In genomic region chr14:35332517-35333346, GRCh38 we compare ENCODE assay signal across 8 cellular contexts. TPM values are rescaled to one million over a fixed set of nuclear protein-coding genes. Genes with fewer than 3 reads are reported as not detected.
DNase-seq lines count a peak whose midpoint lies in the region; ATAC-seq, FAIRE-seq and TF ChIP-seq lines count a peak whose summit lies in the region.

No MANE protein-coding gene starts in this region.

- H3K4me3 Mint-ChIP-seq in CD14-positive monocyte, result peak overlapping the region; percentile 57 to 74

- H3K9me3 Mint-ChIP-seq in CD14-positive monocyte, result no peaks in the 10 kb centered on the region

- DNase-seq in CD14-positive monocyte (ENCODE audit: low spot score) (peak; percentile 67), GM19239 (ENCODE audit: insufficient read length, low spot score) (no peak), omental fat pad (ENCODE audit: low spot score) (no peak)
- DNase-seq in activated CD4-positive, alpha-beta T cell treated with anti-CD3 and anti-CD28 coated beads for 4 hours, result peak; percentile 18 to 30
- peak; percentile 35 to 48 for DNase-seq in stimulated activated CD4-positive, alpha-beta T cell treated with anti-CD3 and anti-CD28 coated beads, Interleukin-12 subunit alpha, Interleukin-12 subunit beta, amount 100 ng/mL, for 24 hours (ENCODE audit: low read depth in 2 of 2)

- peak overlapping the region; percentile 86 to 94 (median 91) for H3K27ac Mint-ChIP-seq in CD14-positive monocyte

- TF ChIP-seq CTCF in CD14-positive monocyte (IDR thresholded peaks at IDR 0.05), result no peak
- TF ChIP-seq CTCF in omental fat pad (IDR thresholded peaks at IDR 0.05), result no peak

- no peak for FAIRE-seq in GM19239 (lab: Jason Lieb, UNC)

- no peaks in the 10 kb centered on the region for H3K36me3 Mint-ChIP-seq in CD14-positive monocyte

- intact Hi-C loops in CD14-positive monocyte (cut with micrococcal nuclease), result loop anchor here in 1 of 2 donors (5.0 kb wide), 2 partner anchors 35 to 70 kb away; partner anchors contain the start of gene NFKBIA

- peaks cover 0 to 3% (median 0%) of the 10 kb centered on the region in 3 donors for H3K27me3 Mint-ChIP-seq in CD14-positive monocyte (ENCODE audit: low read depth in 3 of 3)

- ATAC-seq in HG03097 (IDR thresholded peaks at IDR 0.05; ENCODE audit: low FRiP score, unreplicated experiment) (peak; percentile 42), esophagus mucosa (peak; percentile 57), HG02678 (IDR thresholded peaks at IDR 0.05; ENCODE audit: unreplicated experiment) (no peak), omental fat pad (ENCODE audit: low FRiP score) (no peak)

- peaks cover 55% of the 10 kb centered on the region for H3K4me1 Mint-ChIP-seq in CD14-positive monocyte

RNA-seq across cellular contexts. Expression of gene PSMA6, which starts 40.5 kb away (rescaled TPM):
- polyA plus RNA-seq in CD14-positive monocyte, result 100 to 1,000 TPM; 480 to 572 TPM
- total RNA-seq in esophagus mucosa (188 TPM), omental fat pad (100 to 1,000 TPM; 158 to 180 (median 170) TPM)

Comparison
In these comparisons a context has a peak if more than half of its experiments do, and no peak if none do; other contexts are left out.
1. DNase-seq: peak in CD14-positive monocyte (single experiment), activated CD4-positive, alpha-beta T cell treated with anti-CD3 and anti-CD28 coated beads for 4 hours (2 of 2) and stimulated activated CD4-positive, alpha-beta T cell treated with anti-CD3 and anti-CD28 coated beads, Interleukin-12 subunit alpha, Interleukin-12 subunit beta, amount 100 ng/mL, for 24 hours (2 of 2); none in GM19239 (single experiment) and omental fat pad (single experiment).
2. ATAC-seq: peak in HG03097 (single experiment) and esophagus mucosa (single experiment); none in HG02678 (single experiment) and omental fat pad (single experiment).